Comparison of ENCODE assay signal across 19 cellular contexts in the genomic region with DNA sequence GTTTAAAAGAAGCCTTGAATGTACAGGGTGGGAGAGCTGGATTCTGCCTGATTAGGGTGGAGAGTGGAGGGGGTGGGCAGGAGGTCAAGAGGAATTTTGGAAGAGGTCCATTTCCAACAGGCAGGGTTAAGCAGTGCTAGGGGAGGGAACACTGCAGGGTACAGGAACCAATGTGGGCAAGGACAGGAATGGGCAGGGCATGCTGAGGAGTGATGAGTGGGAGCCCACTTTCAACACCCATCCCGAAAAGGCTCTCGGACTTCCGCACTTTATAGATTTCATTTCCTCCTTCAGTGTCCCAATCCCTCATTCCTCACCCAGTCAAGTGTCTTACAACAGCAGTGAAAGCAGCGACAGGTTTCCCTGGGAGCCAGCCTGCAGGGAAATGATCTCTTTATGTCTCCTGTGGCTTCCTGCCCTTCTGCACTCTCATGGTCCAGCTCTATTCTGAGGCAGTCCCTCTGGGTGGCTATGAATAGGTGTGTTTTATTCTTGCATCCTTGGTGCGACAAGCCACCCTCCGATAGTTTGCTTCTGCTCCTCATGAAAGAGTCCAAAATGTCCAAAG. TPM values are rescaled to one million over a fixed set of nuclear protein-coding genes. Genes with fewer than 3 reads are reported as not detected.
DNase-seq lines count a peak whose midpoint lies in the region; ATAC-seq and TF ChIP-seq lines count a peak whose summit lies in the region.
"Had no signal": no experiment of that assay in that cellular context is flagged by ENCODE, and none has a peak within 500 bp of the region (broad histone marks: within the 10 kb centered on the region; RNA-seq: fewer than 3 reads in every experiment).

No MANE protein-coding gene starts in this region.

- CTCF ChIA-PET in Panc1 (lab: Charles Lee) = interaction anchor here (0.6 kb wide), 1 partner anchor 45 kb away, joined by 3 read pairs; no protein-coding TSS in a partner anchor

- H3K4me3 Mint-ChIP-seq in progenitor cell of endocrine pancreas (ENCODE audit: low read depth) = no peak overlapping the region
- H3K4me3 Mint-ChIP-seq: CD4-positive, alpha-beta memory T cell; H9 had no signal

- no peak overlapping the region for H3K4me3 ChIP-seq in Panc1 (ENCODE audit: low read depth in 2 of 2, low read length in 2 of 2)
- H3K4me3 ChIP-seq in left lung = no peak overlapping the region
- H3K4me3 ChIP-seq: BLaER1, K562 had no signal

- intact Hi-C loops in Panc1 (cut with micrococcal nuclease; ENCODE audit: unreplicated experiment) = no loop called here
- intact Hi-C loops in left lung (cut with DNase I) = no loop called here

- peak; percentile 30; the same call in 1 of the 2 replicates for ATAC-seq in Panc1
- peak; percentile 58 for ATAC-seq in left lung
- no peak for ATAC-seq in GM19467 (IDR thresholded peaks at IDR 0.05; ENCODE audit: unreplicated experiment)
- no peak for ATAC-seq in HG02840 (IDR thresholded peaks at IDR 0.05; ENCODE audit: low FRiP score, unreplicated experiment)
- ATAC-seq in HG03159 (IDR thresholded peaks at IDR 0.05; ENCODE audit: unreplicated experiment) = no peak
- ATAC-seq: K562 had no signal

- DNase-seq in MV-4-11 (lab: John Stamatoyannopoulos, UW) = peak; percentile 85
- no peak for DNase-seq in Panc1 (ENCODE audit: low read depth, low spot score)
- no peak for DNase-seq in left lung
- DNase-seq in progenitor cell of endocrine pancreas (ENCODE audit: low spot score, unreplicated experiment) = no peak
- no peak for DNase-seq in HuH-7 (ENCODE audit: low spot score)
- DNase-seq: CD4-positive, alpha-beta memory T cell; DMS153; DMS79; GDM1; GOT3; H9; IMR-90 had no signal

- TF ChIP-seq CTCF in Panc1 (IDR thresholded peaks at IDR 0.05) (no peak), left lung (IDR thresholded peaks at IDR 0.05) (no peak), progenitor cell of endocrine pancreas (IDR thresholded peaks at IDR 0.05; ENCODE audit: unreplicated experiment) (no peak)

- no TSS peak for BruUV-seq in Panc1 (replicated peaks; lab: Mats Ljungman, UMichigan)

- H3K27ac Mint-ChIP-seq in progenitor cell of endocrine pancreas = peak overlapping the region; percentile 11
- H3K27ac Mint-ChIP-seq: CD14-positive monocyte; CD4-positive, alpha-beta memory T cell had no signal

- H3K27ac ChIP-seq in Panc1 (ENCODE audit: low read length) = no peak overlapping the region
- no peak overlapping the region for H3K27ac ChIP-seq in left lung
- H3K27ac ChIP-seq: BLaER1, HL-60 had no signal

- no peaks in the 10 kb centered on the region for H3K4me1 ChIP-seq in Panc1 (ENCODE audit: control insufficient read depth, insufficient read depth, low read length)
- no peaks in the 10 kb centered on the region for H3K4me1 ChIP-seq in left lung

- H3K36me3 ChIP-seq in Panc1 (ENCODE audit: control insufficient read depth, insufficient read depth, low read length) = no peaks in the 10 kb centered on the region
- no peaks in the 10 kb centered on the region for H3K36me3 ChIP-seq in left lung
- H3K36me3 ChIP-seq: BLaER1 had no signal

- in situ Hi-C loops in Panc1 (cut with HindIII; ENCODE audit: low pct_unique_long_range_greater_than_20kb, low sequenced_read_pairs) = no loop called here

- H3K36me3 Mint-ChIP-seq in progenitor cell of endocrine pancreas (ENCODE audit: insufficient read depth) = no peaks in the 10 kb centered on the region
- H3K36me3 Mint-ChIP-seq: CD14-positive monocyte; CD4-positive, alpha-beta memory T cell had no signal

- POLR2A ChIA-PET in Panc1 (lab: Charles Lee) = no interaction called here

- peaks cover 3% of the 10 kb centered on the region for H3K27me3 Mint-ChIP-seq in progenitor cell of endocrine pancreas

- H3K4me1 Mint-ChIP-seq in progenitor cell of endocrine pancreas (ENCODE audit: low read depth) = no peaks in the 10 kb centered on the region
- H3K4me1 Mint-ChIP-seq: CD4-positive, alpha-beta memory T cell; H9 had no signal

- peaks cover 7% of the 10 kb centered on the region for H3K9me3 Mint-ChIP-seq in progenitor cell of endocrine pancreas (ENCODE audit: low read depth)

- no peaks in the 10 kb centered on the region for H3K9me3 ChIP-seq in Panc1 (ENCODE audit: control insufficient read depth, insufficient read depth, low read depth, low read length)
- H3K9me3 ChIP-seq in left lung = no peaks in the 10 kb centered on the region
- H3K9me3 ChIP-seq: BLaER1 had no signal

- H3K27me3 ChIP-seq in Panc1 (ENCODE audit: control insufficient read depth, insufficient read depth, low read length) (no peaks in the 10 kb centered on the region), left lung (peaks cover 0 to 13% of the 10 kb centered on the region in 2 donors)
- H3K27me3 ChIP-seq: BLaER1 had no signal

RNA-seq across cellular contexts. Expression of a gene that starts 50.5 kb away (rescaled TPM):
- total RNA-seq in Panc1 (2021; ENCODE audit: unreplicated experiment) = 28.3 TPM
- 9.3 TPM for polyA plus RNA-seq in Panc1 (2012; ENCODE audit: insufficient read length)
- 10 to 100 TPM; 14.0 to 15.9 TPM for total RNA-seq in left lung
- total RNA-seq in progenitor cell of endocrine pancreas = 42.3 and 43.2 TPM in 2 replicates

Comparison
In these comparisons a context has a peak if more than half of its experiments do, and no peak if none do; other contexts are left out.
1. ATAC-seq: peak in Panc1 (single experiment) and left lung (single experiment); none in GM19467 (single experiment), HG02840 (single experiment) and HG03159 (single experiment).